Comparison of ENCODE assay signal across 14 cellular contexts in the genomic region with DNA sequence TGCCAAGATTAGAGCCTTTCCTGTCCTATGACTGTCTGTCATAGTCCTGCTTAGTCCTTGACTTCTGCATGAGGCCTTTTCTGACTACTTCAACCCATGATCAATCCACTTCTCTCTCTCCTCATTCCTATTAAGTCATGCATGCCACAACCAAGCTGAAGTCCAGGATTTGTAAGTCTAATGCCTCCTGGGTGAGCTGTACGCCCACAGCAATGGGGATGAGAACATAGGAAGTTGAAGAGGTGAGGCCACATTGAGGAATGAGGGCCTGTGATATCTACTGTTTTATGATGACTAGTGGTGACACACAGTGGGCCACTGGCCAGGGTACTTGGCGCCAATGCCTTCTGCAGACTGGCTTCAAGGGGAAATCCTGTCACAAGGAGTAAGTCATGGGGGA.
A peak's percentile ranks its signal among the peaks of the same experiment; 100 is the strongest.
DNase-seq lines count a peak whose midpoint lies in the region; ATAC-seq and TF ChIP-seq lines count a peak whose summit lies in the region.
"Had no signal": no experiment of that assay in that cellular context is flagged by ENCODE, and none has a peak within 500 bp of the region (broad histone marks: within the 10 kb centered on the region; RNA-seq: fewer than 3 reads in every experiment).

No MANE protein-coding gene starts in this region.

- peak; percentile 84 for ATAC-seq in foreskin keratinocyte
- no peak for ATAC-seq in GM21447 (IDR thresholded peaks at IDR 0.05; ENCODE audit: unreplicated experiment)

- TF ChIP-seq EP300 in suprapubic skin (IDR thresholded peaks at IDR 0.05): no peak

- H3K4me3 ChIP-seq in ACC112 (ENCODE audit: low read depth, low read length) (no peak overlapping the region), adipocyte (ENCODE audit: low read length) (no peak overlapping the region), suprapubic skin (no peak overlapping the region)

- H3K36me3 ChIP-seq in ACC112 (ENCODE audit: insufficient read depth, low read length): no peaks in the 10 kb centered on the region
- no peaks in the 10 kb centered on the region for H3K36me3 ChIP-seq in adipocyte (ENCODE audit: control insufficient read depth, insufficient read depth, low read length, severe bottlenecking)
- no peaks in the 10 kb centered on the region for H3K36me3 ChIP-seq in suprapubic skin

- 88% methylated on average over 2 of the region's 2 CpGs for WGBS in suprapubic skin

- H3K27ac ChIP-seq in ACC112 (ENCODE audit: low read depth, low read length) (peak overlapping the region; percentile 97), foreskin keratinocyte (peak overlapping the region; percentile 44), suprapubic skin (no peak overlapping the region)

- no peak for TF ChIP-seq POLR2A in suprapubic skin (IDR thresholded peaks at IDR 0.05)

- H2AFZ ChIP-seq in ACC112 (ENCODE audit: low read length, unreplicated experiment): no peak overlapping the region

- no peaks in the 10 kb centered on the region for H3K79me2 ChIP-seq in ACC112 (ENCODE audit: control insufficient read depth, insufficient read depth, low read length, unreplicated experiment)

- peak overlapping the region; percentile 21 for H3K9ac ChIP-seq in adipocyte (ENCODE audit: low read length)

- no peaks in the 10 kb centered on the region for H3K27me3 ChIP-seq in ACC112 (ENCODE audit: insufficient read depth, low read length)
- no peaks in the 10 kb centered on the region for H3K27me3 ChIP-seq in adipocyte (replicated peaks; ENCODE audit: control insufficient read depth, insufficient read depth, low read length)
- no peaks in the 10 kb centered on the region for H3K27me3 ChIP-seq in foreskin keratinocyte
- H3K27me3 ChIP-seq in suprapubic skin: peaks cover 1% of the 10 kb centered on the region

- H3K4me1 ChIP-seq in ACC112 (ENCODE audit: control insufficient read depth, insufficient read depth, low read length, unreplicated experiment): peaks cover 37% of the 10 kb centered on the region
- peaks cover 27% of the 10 kb centered on the region for H3K4me1 ChIP-seq in adipocyte (ENCODE audit: control insufficient read depth, insufficient read depth, low read length)
- H3K4me1 ChIP-seq in foreskin keratinocyte: peaks cover 4% of the 10 kb centered on the region
- H3K4me1 ChIP-seq in suprapubic skin: no peaks in the 10 kb centered on the region

- TF ChIP-seq CTCF in foreskin keratinocyte (conservative IDR thresholded peaks at IDR 0.05) (no peak), suprapubic skin (IDR thresholded peaks at IDR 0.05) (no peak)

- DNase-seq in HCEC 1CT (peak; percentile 99), adipocyte (ENCODE audit: low read depth) (peak; percentile 64), foreskin keratinocyte (peak; percentile 72 to 95), suprapubic skin (ENCODE audit: low spot score in 2 of 2) (no peak), NCI-H1694 (lab: John Stamatoyannopoulos, UW) (no peak)
- DNase-seq in activated CD4-positive, alpha-beta T cell treated with anti-CD3 and anti-CD28 coated beads for 48 hours: no peak
- DNase-seq: activated CD4-positive, alpha-beta T cell treated with anti-CD3 and anti-CD28 coated beads, Interleukin-2, amount 50 U/mL, for 48 hours; hypothalamus; KG1; NCI-H1694 treated with DMSO at 0.1 percent for 48 hours; NCI-H69; small intestine had no signal

- H3K9me3 ChIP-seq in adipocyte (ENCODE audit: control insufficient read depth, low read length) (no peaks in the 10 kb centered on the region), suprapubic skin (no peaks in the 10 kb centered on the region)

Comparison
In these comparisons a context has a peak if more than half of its experiments do, and no peak if none do; other contexts are left out.
1. DNase-seq: peak in HCEC 1CT (single experiment), adipocyte (single experiment) and foreskin keratinocyte (2 of 2); none in suprapubic skin (0 of 2), NCI-H1694 (single experiment) and activated CD4-positive, alpha-beta T cell treated with anti-CD3 and anti-CD28 coated beads for 48 hours (single experiment).